1 cellular context compared by ENCODE assay signal in genomic region chr17:45785373-45786193, GRCh38.
TF ChIP-seq lines count a peak whose summit lies in the region.

No MANE protein-coding gene starts in this region.

TF ChIP-seq in HCT116, 20 proteins besides CTCF, POLR2A, EP300 and RAD21 (continued from another document):
- TF ChIP-seq REST (IDR thresholded peaks at IDR 0.05; ENCODE audit: low read depth) (no peak), SP1 (IDR thresholded peaks at IDR 0.05; ENCODE audit: low read depth) (no peak), SRF (IDR thresholded peaks at IDR 0.05; ENCODE audit: low read depth) (no peak), SIN3A (IDR thresholded peaks at IDR 0.05; ENCODE audit: low read depth) (no peak), ZFX (IDR thresholded peaks at IDR 0.05) (no peak), POLR2AphosphoS5 (IDR thresholded peaks at IDR 0.05; ENCODE audit: low read depth, low read length) (no peak)
